Comparison of ENCODE assay signal across 25 cellular contexts in the genomic region with DNA sequence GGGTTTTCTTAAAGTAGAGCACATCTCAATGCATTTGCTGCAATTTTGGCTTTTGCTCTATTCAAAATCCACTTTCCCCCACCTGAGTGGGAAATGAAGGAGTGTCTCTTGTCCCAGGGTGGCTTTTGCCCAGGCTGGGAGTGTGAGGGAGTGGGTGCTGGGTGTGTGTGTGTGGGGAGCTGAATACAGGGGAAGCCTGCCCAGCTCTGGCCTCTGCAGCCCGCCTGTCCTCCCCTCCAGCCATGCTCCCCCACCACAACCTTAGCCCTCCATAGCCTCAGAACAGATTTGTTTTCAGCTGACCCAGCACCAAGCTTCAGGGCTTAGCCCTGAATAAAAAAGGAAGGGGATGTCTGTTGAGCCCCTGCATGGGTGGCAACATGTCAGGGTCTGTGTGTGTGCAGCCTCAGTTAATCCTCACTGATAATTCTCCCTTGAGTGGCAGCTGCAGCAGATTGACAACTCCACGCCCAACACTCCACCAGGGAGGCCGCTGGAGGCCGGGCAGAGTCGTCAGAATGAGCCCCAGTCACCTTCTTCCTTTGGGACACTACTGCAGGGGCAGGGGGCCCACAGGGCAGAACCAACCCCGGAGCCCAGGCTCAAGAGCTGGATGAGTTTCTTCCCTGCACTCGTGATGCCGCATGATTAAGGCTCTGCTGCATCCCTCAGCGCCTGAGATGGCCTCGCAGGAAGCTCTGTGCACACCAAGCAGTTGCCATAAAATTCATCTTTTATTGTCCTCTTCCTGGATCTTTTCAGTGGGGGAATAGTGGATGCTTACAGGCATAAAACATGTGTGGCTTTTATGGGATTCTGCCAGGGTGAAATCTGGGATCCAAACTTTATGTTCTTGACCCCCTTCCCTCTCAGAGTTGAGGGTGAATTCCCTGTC. TPM values are rescaled to one million over a fixed set of nuclear protein-coding genes. Genes with fewer than 3 reads are reported as not detected.
A peak's percentile ranks its signal among the peaks of the same experiment; 100 is the strongest.
DNase-seq lines count a peak whose midpoint lies in the region; ATAC-seq and TF ChIP-seq lines count a peak whose summit lies in the region.
"Had no signal": no experiment of that assay in that cellular context is flagged by ENCODE, and none has a peak within 500 bp of the region (broad histone marks: within the 10 kb centered on the region; RNA-seq: fewer than 3 reads in every experiment).

No MANE protein-coding gene starts in this region.

- H4K20me1 ChIP-seq in hepatocyte (ENCODE audit: insufficient read depth, poor library complexity, severe bottlenecking): no peaks in the 10 kb centered on the region

- H2AFZ ChIP-seq in hepatocyte: no peak overlapping the region

- H3K36me3 ChIP-seq in esophagus muscularis mucosa: no peaks in the 10 kb centered on the region
- H3K36me3 ChIP-seq in mucosa of descending colon (ENCODE audit: low read depth): no peaks in the 10 kb centered on the region
- no peaks in the 10 kb centered on the region for H3K36me3 ChIP-seq in vagina
- H3K36me3 ChIP-seq in hepatocyte (replicated peaks; ENCODE audit: insufficient read depth, low read depth): no peaks in the 10 kb centered on the region

- H3K4me2 ChIP-seq in hepatocyte: no peak overlapping the region
- H3K4me2 ChIP-seq: KMS-11 had no signal

- TF ChIP-seq POLR2A in esophagus muscularis mucosa (IDR thresholded peaks at IDR 0.05; ENCODE audit: low read depth) (no peak), vagina (IDR thresholded peaks at IDR 0.05) (no peak)

- no peak for TF ChIP-seq EP300 in esophagus muscularis mucosa (IDR thresholded peaks at IDR 0.05)

- no peaks in the 10 kb centered on the region for H3K9me2 ChIP-seq in hepatocyte (replicated peaks; ENCODE audit: insufficient read depth)

- ATAC-seq in mucosa of descending colon (peak; percentile 19), HG03565 (IDR thresholded peaks at IDR 0.05; ENCODE audit: unreplicated experiment) (no peak)
- ATAC-seq: GM12878, HCT116, Panc1 had no signal

- TF ChIP-seq CTCF in esophagus muscularis mucosa (IDR thresholded peaks at IDR 0.05) (no peak), mucosa of descending colon (IDR thresholded peaks at IDR 0.05) (no peak), vagina (IDR thresholded peaks at IDR 0.05) (no peak), hepatocyte (IDR thresholded peaks at IDR 0.05; ENCODE audit: poor library complexity) (no peak)

- no peaks in the 10 kb centered on the region for H3K9me3 ChIP-seq in esophagus muscularis mucosa
- H3K9me3 ChIP-seq in mucosa of descending colon: no peaks in the 10 kb centered on the region
- H3K9me3 ChIP-seq in vagina: no peaks in the 10 kb centered on the region
- H3K9me3 ChIP-seq in hepatocyte (ENCODE audit: low read depth): no peaks in the 10 kb centered on the region

- intact Hi-C loops in esophagus muscularis mucosa (cut with DNase I): no loop called here
- intact Hi-C loops in mucosa of descending colon (cut with DNase I, micrococcal nuclease): no loop called here
- intact Hi-C loops in vagina (cut with DNase I): no loop called here

- H3K27me3 ChIP-seq in esophagus muscularis mucosa (peaks cover 0 to 20% (median 0%) of the 10 kb centered on the region in 4 donors), vagina (no peaks in the 10 kb centered on the region), hepatocyte (no peaks in the 10 kb centered on the region)

- H3K4me1 ChIP-seq in esophagus muscularis mucosa (no peaks in the 10 kb centered on the region), mucosa of descending colon (ENCODE audit: low read depth) (no peaks in the 10 kb centered on the region), vagina (no peaks in the 10 kb centered on the region), hepatocyte (ENCODE audit: insufficient read depth) (no peaks in the 10 kb centered on the region)

- no peaks in the 10 kb centered on the region for H3K79me2 ChIP-seq in hepatocyte

- H3K27ac ChIP-seq in esophagus muscularis mucosa (replicated peaks in 1 of 4) (no peak overlapping the region), vagina (no peak overlapping the region), hepatocyte (no peak overlapping the region)
- H3K27ac ChIP-seq: KMS-11, SK-N-MC had no signal

- H3K4me3 ChIP-seq in esophagus muscularis mucosa (no peak overlapping the region), mucosa of descending colon (no peak overlapping the region), vagina (no peak overlapping the region), hepatocyte (no peak overlapping the region)
- H3K4me3 ChIP-seq: GM12878, SK-N-MC had no signal

- 83% methylated on average over 10 of the region's 10 CpGs for WGBS in esophagus muscularis mucosa
- WGBS in hepatocyte (ENCODE audit: low lambda C conversion rate, missing lambda C conversion rate): 68% methylated on average over 10 of the region's 10 CpGs

- DNase-seq in NCI-H82 treated with DMSO at 0.1 percent for 48 hours (lab: John Stamatoyannopoulos, UW; ENCODE audit: unreplicated experiment): peak; percentile 51
- DNase-seq in esophagus muscularis mucosa (ENCODE audit: extremely low spot score): peak; percentile 89
- DNase-seq in mucosa of descending colon: no peak
- DNase-seq in vagina (ENCODE audit: extremely low spot score in 2 of 2): peak; percentile 55 to 60
- no peak for DNase-seq in SHP77 (lab: John Stamatoyannopoulos, UW)
- DNase-seq in hepatocyte (ENCODE audit: low spot score): no peak
- DNase-seq: C1 segment of cervical spinal cord; CD4-positive, alpha-beta memory T cell; COR-L47; EL; GDM1; MM.1S; NCI-H1694; NCI-H2029 treated with DMSO at 0.1 percent for 48 hours; NCI-H446 treated with DMSO at 0.1 percent for 48 hours; NCI-H526; SIG-M5 had no signal

RNA-seq across cellular contexts. Expression of gene SPACA3, which starts 55.0 kb away (rescaled TPM):
- total RNA-seq in esophagus muscularis mucosa (not detected), mucosa of descending colon (not detected), vagina (not detected), hepatocyte (not detected in 2 replicates)
- not detected in 2 replicates for polyA plus RNA-seq in hepatocyte
- total RNA-seq: A673; CD4-positive, alpha-beta memory T cell; GM12878; H1 had no signal
- polyA plus RNA-seq: CD4-positive, alpha-beta memory T cell had no signal

Comparison
In these comparisons a context has a peak if more than half of its experiments do, and no peak if none do; other contexts are left out.
1. DNase-seq: peak in NCI-H82 treated with DMSO at 0.1 percent for 48 hours (single experiment), esophagus muscularis mucosa (single experiment) and vagina (2 of 2); none in mucosa of descending colon (0 of 3), SHP77 (0 of 2) and hepatocyte (single experiment).